In the genomic region with DNA sequence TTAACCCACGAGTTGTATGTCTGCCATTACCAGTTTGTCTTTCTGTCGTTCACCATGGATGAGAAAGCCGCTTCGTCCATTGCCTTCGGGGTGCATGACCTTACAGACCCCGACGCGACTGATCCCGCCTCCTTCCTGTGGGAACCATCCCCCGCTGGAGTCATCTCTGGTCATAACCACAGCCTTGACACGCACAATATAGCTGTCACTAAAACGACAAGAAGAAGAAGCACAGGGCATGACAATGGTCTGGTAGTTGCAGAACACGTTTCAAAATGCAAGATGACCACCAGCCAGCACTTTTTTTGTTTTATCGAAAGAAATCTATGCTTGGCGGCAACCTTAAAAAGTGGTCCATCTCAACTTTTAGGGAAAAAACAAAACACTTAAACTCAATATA, we compare ENCODE assay signal across 12 cellular contexts.
"Had no signal": no experiment of that assay in that cellular context is flagged by ENCODE, and none has a peak within 500 bp of the region (broad histone marks: within the 10 kb centered on the region; RNA-seq: fewer than 3 reads in every experiment).

No MANE protein-coding gene starts in this region.

- H3K4me3 ChIP-seq: lower lobe of right lung had no signal

- H3K4me1 ChIP-seq: body of pancreas had no signal

- H3K27me3 ChIP-seq: body of pancreas had no signal

- H3K36me3 ChIP-seq: lower lobe of right lung had no signal

- H3K27ac ChIP-seq: body of pancreas, lower lobe of right lung had no signal

- DNase-seq: activated CD4-positive, alpha-beta T cell treated with anti-CD3 and anti-CD28 coated beads, Interleukin-2, amount 50 U/mL, for 4 hours; activated effector memory CD4-positive, alpha-beta T cell treated with anti-CD3 and anti-CD28 coated beads, Interleukin-2, amount 50 U/mL, for 16 hours; activated T-cell treated with anti-CD3 and anti-CD28 coated beads, Interleukin-2, amount 50 U/mL, for 1 hour; amniotic stem cell; body of pancreas; hypothalamus; lower lobe of right lung; midbrain; naive B cell; nucleus accumbens; stimulated activated CD4-positive, alpha-beta T cell treated with anti-CD3 and anti-CD28 coated beads, Interleukin-12 subunit alpha, Interleukin-12 subunit beta, amount 100 ng/mL, for 4 hours; stimulated activated naive CD4-positive, alpha-beta T cell treated with Interleukin-2 at 50 U/mL for 16 hours had no signal

- H3K9me3 ChIP-seq: body of pancreas, lower lobe of right lung had no signal

- ATAC-seq: body of pancreas, lower lobe of right lung had no signal
